ENCODE assay signal across 8 cellular contexts in the genomic region with DNA sequence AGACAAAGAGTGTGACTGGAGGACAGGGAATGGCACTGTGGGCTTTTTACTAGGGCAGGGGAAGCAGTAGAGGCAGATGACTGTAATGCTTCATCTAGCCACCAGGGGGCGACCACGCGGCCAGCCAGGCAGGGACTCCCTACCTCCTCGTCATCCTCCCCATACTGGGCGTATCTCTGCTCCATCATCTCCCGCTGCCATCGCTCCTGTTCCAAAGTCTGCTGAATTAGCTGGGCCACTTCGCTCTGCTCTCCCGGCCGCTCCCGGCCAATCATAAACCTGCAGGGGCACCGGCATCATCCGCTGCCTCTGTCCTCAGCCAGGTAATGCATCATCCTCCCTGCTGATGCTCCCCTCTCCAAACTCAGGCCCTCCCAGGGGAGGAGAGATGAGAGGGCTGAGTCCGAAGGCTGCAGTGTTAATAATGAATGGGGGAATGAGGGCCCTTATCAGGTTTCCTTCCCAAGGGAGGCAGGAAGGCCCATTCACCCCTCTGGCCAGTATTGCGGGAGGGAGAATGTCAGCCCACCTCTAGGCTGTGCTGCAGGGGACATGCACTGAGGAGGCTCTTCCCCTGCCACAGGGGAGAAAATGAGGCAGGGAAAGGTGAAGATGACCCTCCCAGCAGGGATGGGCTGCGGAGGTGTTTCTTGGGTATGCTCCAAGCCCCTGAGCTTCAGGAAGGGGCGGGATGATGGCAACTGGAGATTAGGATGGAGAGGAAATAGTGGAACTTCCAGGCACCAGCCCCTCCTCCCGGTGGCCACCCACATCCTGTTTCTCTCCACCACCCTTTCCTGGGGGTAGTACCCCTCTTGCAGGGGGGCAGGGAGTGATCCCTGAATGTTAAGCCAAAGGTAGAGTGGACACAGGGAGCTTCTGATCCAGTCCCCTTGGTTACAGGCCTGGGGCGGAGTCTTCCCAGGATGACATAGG. TPM values are rescaled to one million over a fixed set of nuclear protein-coding genes. Genes with fewer than 3 reads are reported as not detected.
DNase-seq lines count a peak whose midpoint lies in the region; TF ChIP-seq lines count a peak whose summit lies in the region.

No MANE protein-coding gene starts in this region.

- TF ChIP-seq POLR2A in lower leg skin (IDR thresholded peaks at IDR 0.05), result no peak

- H3K9me2 ChIP-seq in GM23248 (ENCODE audit: insufficient read depth), result no peaks in the 10 kb centered on the region

- H3K27ac ChIP-seq in CD8-positive, alpha-beta memory T cell (ENCODE audit: low read depth, low read length), result peak overlapping the region; percentile 17
- H3K27ac ChIP-seq in GM23248, result no peak overlapping the region

- intact Hi-C loops in activated CD4-positive, alpha-beta T cell treated with anti-CD3 and anti-CD28 coated beads, Interleukin-2, amount 10 ng/mL, durations not matched to agents 24 days and 14 days (cut with micrococcal nuclease), result loop anchor here (1.0 to 5.0 kb wide), 4 partner anchors 11 to 37 kb away; no protein-coding TSS in a partner anchor
- intact Hi-C loops in lower leg skin (cut with DNase I; ENCODE audit: low total_unique reads), result no loop called here

- H3K9ac ChIP-seq in GM23248, result no peak overlapping the region

- DNase-seq in CD8-positive, alpha-beta memory T cell, result peak; percentile 74 to 86 (median 76)
- DNase-seq in GM23248 (peak; percentile 87), NCI-H2227 (lab: John Stamatoyannopoulos, UW; ENCODE audit: unreplicated experiment) (peak; percentile 70), choroid plexus epithelial cell (ENCODE audit: low read depth) (peak; percentile 88), lower leg skin (ENCODE audit: low spot score in 2 of 2) (peak in 1 of 2 donors; percentile 96), pons (ENCODE audit: low spot score) (no peak)
- DNase-seq in activated CD4-positive, alpha-beta T cell treated with anti-CD3 and anti-CD28 coated beads, Interleukin-2, amount 10 ng/mL, durations not matched to agents 24 days and 14 days, result peak; percentile 95
- DNase-seq in stimulated activated CD8-positive, alpha-beta memory T cell treated with anti-CD3 and anti-CD28 coated beads, Interleukin-12 subunit alpha, Interleukin-12 subunit beta, amount 100 ng/mL, for 4 hours (ENCODE audit: low read depth), result peak; percentile 66

- POLR2A ChIA-PET in CD8-positive, alpha-beta memory T cell (lab: Charles Lee), result interaction anchor here (1.3 to 1.6 kb wide), 2 partner anchors 9 to 12 kb away, joined by 5 to 6 read pairs; no protein-coding TSS in a partner anchor

- H3K4me2 ChIP-seq in GM23248 (ENCODE audit: unreplicated experiment), result no peak overlapping the region

- H3K27ac Mint-ChIP-seq in CD8-positive, alpha-beta memory T cell, result peak overlapping the region; percentile 78 to 97 (median 90)
- peak overlapping the region; percentile 77 for H3K27ac Mint-ChIP-seq in activated CD4-positive, alpha-beta T cell treated with anti-CD3 and anti-CD28 coated beads, Interleukin-2, amount 10 ng/mL, durations not matched to agents 24 days and 14 days

- CTCF ChIA-PET in CD8-positive, alpha-beta memory T cell (lab: Charles Lee), result interaction anchor here (0.9 to 5.3 kb wide), 18 partner anchors 8 to 206 kb away, joined by 3 to 52 read pairs (median 6); a partner anchor contains a TSS

- peaks cover 5% of the 10 kb centered on the region; the same call in 1 of the 2 replicates for H3F3A ChIP-seq in GM23248 (ENCODE audit: insufficient read depth)

- H3K4me1 Mint-ChIP-seq in CD8-positive, alpha-beta memory T cell, result peaks cover 55 to 74% (median 67%) of the 10 kb centered on the region in 3 donors
- H3K4me1 Mint-ChIP-seq in activated CD4-positive, alpha-beta T cell treated with anti-CD3 and anti-CD28 coated beads, Interleukin-2, amount 10 ng/mL, durations not matched to agents 24 days and 14 days, result peaks cover 63% of the 10 kb centered on the region

- peaks cover 31 to 99% (median 44%) of the 10 kb centered on the region in 3 donors for H3K36me3 Mint-ChIP-seq in CD8-positive, alpha-beta memory T cell
- peaks cover 83% of the 10 kb centered on the region for H3K36me3 Mint-ChIP-seq in activated CD4-positive, alpha-beta T cell treated with anti-CD3 and anti-CD28 coated beads, Interleukin-2, amount 10 ng/mL, durations not matched to agents 24 days and 14 days (ENCODE audit: low read depth)

- H3K4me1 ChIP-seq in CD8-positive, alpha-beta memory T cell (ENCODE audit: insufficient read depth, low read length), result peaks cover 59% of the 10 kb centered on the region
- 0 out of 2 replicates have a peak, but pooled peaks cover 4% of the 10 kb centered on the region for H3K4me1 ChIP-seq in GM23248 (ENCODE audit: insufficient read depth)

- in situ Hi-C loops in GM23248 (cut with MboI), result no loop called here

- no peaks in the 10 kb centered on the region for H4K20me1 ChIP-seq in GM23248 (ENCODE audit: insufficient read depth)

- H3K27me3 Mint-ChIP-seq in CD8-positive, alpha-beta memory T cell, result peaks cover 0 to 1% of the 10 kb centered on the region in 2 donors
- no peaks in the 10 kb centered on the region for H3K27me3 Mint-ChIP-seq in activated CD4-positive, alpha-beta T cell treated with anti-CD3 and anti-CD28 coated beads, Interleukin-2, amount 10 ng/mL, durations not matched to agents 24 days and 14 days

- H3K9me3 Mint-ChIP-seq in CD8-positive, alpha-beta memory T cell, result no peaks in the 10 kb centered on the region
- no peaks in the 10 kb centered on the region for H3K9me3 Mint-ChIP-seq in activated CD4-positive, alpha-beta T cell treated with anti-CD3 and anti-CD28 coated beads, Interleukin-2, amount 10 ng/mL, durations not matched to agents 24 days and 14 days

- WGBS in GM23248 (ENCODE audit: low coverage in 1 of 2, low lambda C conversion rate in 2 of 2, missing lambda C conversion rate in 2 of 2), 2 experiments, result 41% methylated on average over 19 of the region's 19 CpGs
- WGBS in lower leg skin, 2 donors, result 45% methylated on average over 19 of the region's 19 CpGs

- H3K27me3 ChIP-seq in CD8-positive, alpha-beta memory T cell (ENCODE audit: insufficient read depth, low read length, poor library complexity, severe bottlenecking), result no peaks in the 10 kb centered on the region
- H3K27me3 ChIP-seq in GM23248 (replicated peaks; ENCODE audit: insufficient read depth), result no peaks in the 10 kb centered on the region

- peaks cover 52% of the 10 kb centered on the region for H3K36me3 ChIP-seq in CD8-positive, alpha-beta memory T cell (ENCODE audit: insufficient read depth, low read length)
- H3K36me3 ChIP-seq in GM23248 (ENCODE audit: low read depth), result peaks cover 35% of the 10 kb centered on the region

- peaks cover 48% of the 10 kb centered on the region for H3K79me2 ChIP-seq in GM23248 (ENCODE audit: insufficient read depth)

- H2AFZ ChIP-seq in GM23248, result no peak overlapping the region

- H3K9me3 ChIP-seq in CD8-positive, alpha-beta memory T cell (ENCODE audit: low read length), result no peaks in the 10 kb centered on the region
- H3K9me3 ChIP-seq in GM23248 (ENCODE audit: low read depth), result no peaks in the 10 kb centered on the region

- peak overlapping the region; percentile 26 for H3K4me3 ChIP-seq in CD8-positive, alpha-beta memory T cell (ENCODE audit: low read length)
- no peak overlapping the region for H3K4me3 ChIP-seq in GM23248
- H3K4me3 ChIP-seq in choroid plexus epithelial cell (ENCODE audit: low read depth, low read length), result no peak overlapping the region
- no peak overlapping the region for H3K4me3 ChIP-seq in lower leg skin (ENCODE audit: low read depth, poor library complexity, severe bottlenecking)

- peak overlapping the region; percentile 52 to 84 (median 76) for H3K4me3 Mint-ChIP-seq in CD8-positive, alpha-beta memory T cell
- peak overlapping the region; percentile 74 for H3K4me3 Mint-ChIP-seq in activated CD4-positive, alpha-beta T cell treated with anti-CD3 and anti-CD28 coated beads, Interleukin-2, amount 10 ng/mL, durations not matched to agents 24 days and 14 days

- peak; percentile 87 for TF ChIP-seq CTCF in choroid plexus epithelial cell (conservative IDR thresholded peaks at IDR 0.05; ENCODE audit: low read depth, low read length)
- TF ChIP-seq CTCF in lower leg skin (IDR thresholded peaks at IDR 0.05), result peak in 2 of 3 donors; percentile 57 to 94

RNA-seq across cellular contexts. Expression of a gene that starts 10.3 kb away (rescaled TPM):
- 1 to 10 TPM in 1 of 2 experiments, under 1 TPM in 1; 0.92 to 1.3 TPM for total RNA-seq in CD8-positive, alpha-beta memory T cell
- not detected for polyA plus RNA-seq in CD8-positive, alpha-beta memory T cell
- 3.0 and 4.4 TPM in 2 replicates for total RNA-seq in GM23248 (2014; rRNA removed; shearing (Covaris generic))
- 1.3 TPM in 2 replicates for polyA plus RNA-seq in GM23248 (2016; fragmentation: Nextera tagmentation; extraction: Ambion mirVana)
- total RNA-seq in activated CD4-positive, alpha-beta T cell treated with anti-CD3 and anti-CD28 coated beads, Interleukin-2, amount 10 ng/mL, durations not matched to agents 24 days and 14 days, result 1.0 and 1.2 TPM in 2 replicates
- total RNA-seq in lower leg skin, result under 1 TPM in 1 of 4 donors, not detected in 3; 0.39 TPM

RNA-seq across cellular contexts. Expression of a gene that starts 10.3 kb away (rescaled TPM):
- 10 to 100 TPM; 86.9 to 89.0 TPM for total RNA-seq in CD8-positive, alpha-beta memory T cell
- 1.7 TPM for polyA plus RNA-seq in CD8-positive, alpha-beta memory T cell
- 62.0 and 69.4 TPM in 2 replicates for total RNA-seq in GM23248 (2014; rRNA removed; shearing (Covaris generic))
- polyA plus RNA-seq in GM23248 (2016; fragmentation: Nextera tagmentation; extraction: Ambion mirVana), result 2.3 and 3.2 TPM in 2 replicates
- total RNA-seq in activated CD4-positive, alpha-beta T cell treated with anti-CD3 and anti-CD28 coated beads, Interleukin-2, amount 10 ng/mL, durations not matched to agents 24 days and 14 days, result 90.1 and 91.3 TPM in 2 replicates
- 10 to 100 TPM; 20.7 to 31.9 (median 29.5) TPM for total RNA-seq in lower leg skin

RNA-seq across cellular contexts. Expression of a gene that starts 25.6 kb away (rescaled TPM):
- under 1 TPM in 1 of 2 experiments, not detected in 1; 0.31 TPM for total RNA-seq in CD8-positive, alpha-beta memory T cell
- not detected for polyA plus RNA-seq in CD8-positive, alpha-beta memory T cell
- 1.6 TPM in 1 of 2 replicates, not detected in the other for total RNA-seq in GM23248 (2014; rRNA removed; shearing (Covaris generic))
- polyA plus RNA-seq in GM23248 (2016; fragmentation: Nextera tagmentation; extraction: Ambion mirVana), result 1.4 and 1.8 TPM in 2 replicates
- total RNA-seq in activated CD4-positive, alpha-beta T cell treated with anti-CD3 and anti-CD28 coated beads, Interleukin-2, amount 10 ng/mL, durations not matched to agents 24 days and 14 days, result 0.30 TPM in 1 of 2 replicates, not detected in the other
- total RNA-seq in lower leg skin, result 1 to 10 TPM; 1.0 to 9.9 (median 5.6) TPM

RNA-seq across cellular contexts. Expression of a gene that starts 45.1 kb away (rescaled TPM):
- 10 to 100 TPM; 19.5 to 22.4 TPM for total RNA-seq in CD8-positive, alpha-beta memory T cell
- 41.2 TPM for polyA plus RNA-seq in CD8-positive, alpha-beta memory T cell
- total RNA-seq in GM23248 (2014; rRNA removed; shearing (Covaris generic)), result 25.9 and 30.2 TPM in 2 replicates
- polyA plus RNA-seq in GM23248 (2016; fragmentation: Nextera tagmentation; extraction: Ambion mirVana), result 48.1 and 56.0 TPM in 2 replicates
- total RNA-seq in activated CD4-positive, alpha-beta T cell treated with anti-CD3 and anti-CD28 coated beads, Interleukin-2, amount 10 ng/mL, durations not matched to agents 24 days and 14 days, result 10.9 and 11.8 TPM in 2 replicates
- total RNA-seq in lower leg skin, result 10 to 100 TPM; 35.6 to 86.6 (median 57.0) TPM
